ENCODE assay signal across 1 cellular context in genomic region chr16:85306071-85306792, GRCh38.
A peak's percentile ranks its signal among the peaks of the same experiment; 100 is the strongest.
TF ChIP-seq lines count a peak whose summit lies in the region.

No MANE protein-coding gene starts in this region.

TF ChIP-seq in HepG2, 621 proteins besides CTCF, POLR2A, EP300 and RAD21 (continued from another document):
- TF ChIP-seq STAT6 (CRISPR knock-in tag; IDR thresholded peaks at IDR 0.05; ENCODE audit: borderline replicate concordance) (no peak), ASH2L (IDR thresholded peaks at IDR 0.05; ENCODE audit: insufficient read length, low read depth, low read length) (no peak), ATRX (CRISPR knock-in tag; IDR thresholded peaks at IDR 0.05; ENCODE audit: borderline replicate concordance) (no peak), ZBTB37 (CRISPR knock-in tag; IDR thresholded peaks at IDR 0.05) (no peak), ARID2 (CRISPR knock-in tag; IDR thresholded peaks at IDR 0.05; ENCODE audit: borderline replicate concordance) (no peak; the same call in 1 of the 2 replicates), ZNF558 (CRISPR knock-in tag; IDR thresholded peaks at IDR 0.05; ENCODE audit: borderline replicate concordance) (no peak; the same call in 1 of the 2 replicates), KLF11 (CRISPR knock-in tag; IDR thresholded peaks at IDR 0.05) (peak; percentile 93), ZNF136 (CRISPR knock-in tag; IDR thresholded peaks at IDR 0.05; ENCODE audit: low read depth) (peak; percentile 81; the same call in 1 of the 2 replicates), YEATS2 (CRISPR knock-in tag; IDR thresholded peaks at IDR 0.05; ENCODE audit: borderline replicate concordance) (peak; percentile 76), HDAC1 (CRISPR knock-in tag; IDR thresholded peaks at IDR 0.05) (peak; percentile 92), FLYWCH1 (CRISPR knock-in tag; IDR thresholded peaks at IDR 0.05) (no peak), CCAR2 (optimal IDR thresholded peaks at IDR 0.05; ENCODE audit: low read depth, low read length) (no peak), DMAP1 (CRISPR knock-in tag; IDR thresholded peaks at IDR 0.05) (peak; percentile 71), PPARG (CRISPR knock-in tag; conservative IDR thresholded peaks at IDR 0.05) (peak; percentile 80), ZNF18 (CRISPR knock-in tag; IDR thresholded peaks at IDR 0.05; ENCODE audit: insufficient replicate concordance) (peak; percentile 87), ZBTB1 (CRISPR knock-in tag; IDR thresholded peaks at IDR 0.05; ENCODE audit: borderline replicate concordance) (no peak), THRA (CRISPR knock-in tag; IDR thresholded peaks at IDR 0.05; ENCODE audit: borderline replicate concordance) (peak; percentile 77; the same call in 1 of the 2 replicates), SIN3A (IDR thresholded peaks at IDR 0.05; ENCODE audit: borderline replicate concordance, low read depth, low read length) (peak; percentile 68; the same call in 1 of the 2 replicates), ZNF570 (CRISPR knock-in tag; IDR thresholded peaks at IDR 0.05; ENCODE audit: borderline replicate concordance) (no peak), ZNF138 (CRISPR knock-in tag; IDR thresholded peaks at IDR 0.05; ENCODE audit: low read depth) (no peak), TIGD3 (CRISPR knock-in tag; IDR thresholded peaks at IDR 0.05; ENCODE audit: borderline replicate concordance) (peak; percentile 96; the same call in 1 of the 2 replicates), MIXL1 (CRISPR knock-in tag; IDR thresholded peaks at IDR 0.05) (peak; percentile 94), HDAC6 (IDR thresholded peaks at IDR 0.05; ENCODE audit: low read depth, low read length) (no peak), NPAS2 (CRISPR knock-in tag; IDR thresholded peaks at IDR 0.05; ENCODE audit: borderline replicate concordance) (no peak), RNF2 (conservative IDR thresholded peaks at IDR 0.05; ENCODE audit: low read depth) (peak; percentile 89), RXRB (CRISPR knock-in tag; IDR thresholded peaks at IDR 0.05; ENCODE audit: borderline replicate concordance) (peak; percentile 83; the same call in 1 of the 2 replicates), ZFP90 (CRISPR knock-in tag; IDR thresholded peaks at IDR 0.05; ENCODE audit: borderline replicate concordance) (no peak), ATF7 (IDR thresholded peaks at IDR 0.05) (no peak), ATF7 (CRISPR knock-in tag; IDR thresholded peaks at IDR 0.05) (0 out of 2 replicates have a peak, but pooled peaks have one; percentile 43), RELA (CRISPR knock-in tag; IDR thresholded peaks at IDR 0.05) (no peak), MED13 (CRISPR knock-in tag; IDR thresholded peaks at IDR 0.05) (no peak), HBP1 (CRISPR knock-in tag; IDR thresholded peaks at IDR 0.05; ENCODE audit: low read depth) (peak; percentile 96), ZMAT5 (CRISPR knock-in tag; IDR thresholded peaks at IDR 0.05; ENCODE audit: borderline replicate concordance, low read depth) (no peak), KAT7 (CRISPR knock-in tag; IDR thresholded peaks at IDR 0.05; ENCODE audit: borderline replicate concordance) (no peak), ZNF746 (CRISPR knock-in tag; IDR thresholded peaks at IDR 0.05) (peak; percentile 65; the same call in 1 of the 2 replicates), ARID4A (CRISPR knock-in tag; IDR thresholded peaks at IDR 0.05; ENCODE audit: borderline replicate concordance) (peak; percentile 76), PAF1 (CRISPR knock-in tag; IDR thresholded peaks at IDR 0.05) (no peak), TCF7L2 (IDR thresholded peaks at IDR 0.05; ENCODE audit: low read depth, low read length) (no peak), ZNF749 (CRISPR knock-in tag; IDR thresholded peaks at IDR 0.05; ENCODE audit: borderline replicate concordance) (no peak; the same call in 1 of the 2 replicates), SMAD3 (CRISPR knock-in tag; IDR thresholded peaks at IDR 0.05) (no peak), MYC (CRISPR knock-in tag; IDR thresholded peaks at IDR 0.05; ENCODE audit: borderline replicate concordance) (peak; percentile 95; the same call in 1 of the 2 replicates), NONO (IDR thresholded peaks at IDR 0.05) (no peak), NONO (CRISPR knock-in tag; conservative IDR thresholded peaks at IDR 0.05) (peak; percentile 68), ZNF577 (CRISPR knock-in tag; IDR thresholded peaks at IDR 0.05; ENCODE audit: borderline replicate concordance, low read depth) (no peak), PLSCR1 (CRISPR knock-in tag; IDR thresholded peaks at IDR 0.05; ENCODE audit: borderline replicate concordance) (no peak), MIER2 (CRISPR knock-in tag; IDR thresholded peaks at IDR 0.05) (0 out of 2 replicates have a peak, but pooled peaks have one; percentile 56), TRAFD1 (CRISPR knock-in tag; IDR thresholded peaks at IDR 0.05; ENCODE audit: borderline replicate concordance) (no peak), HOXD1 (CRISPR knock-in tag; IDR thresholded peaks at IDR 0.05) (no peak), SKI (IDR thresholded peaks at IDR 0.05; ENCODE audit: partially characterized antibody) (peak; percentile 79)
